ENCODE assay signal across 22 cellular contexts in genomic region chr3:189070965-189071364, GRCh38.
"Had no signal": no experiment of that assay in that cellular context is flagged by ENCODE, and none has a peak within 500 bp of the region (broad histone marks: within the 10 kb centered on the region; RNA-seq: fewer than 3 reads in every experiment).

No MANE protein-coding gene starts in this region.

- H3K4me1 Mint-ChIP-seq: endodermal cell, naive B cell had no signal

- H3K4me1 ChIP-seq: esophagus squamous epithelium, gastrocnemius medialis, heart right ventricle, left lung, lower lobe of right lung had no signal

- H3K36me3 ChIP-seq: esophagus squamous epithelium, gastrocnemius medialis, heart right ventricle, left lung, lower lobe of right lung had no signal

- H3K4me3 ChIP-seq: coronary artery, dorsolateral prefrontal cortex, esophagus squamous epithelium, gastrocnemius medialis, heart right ventricle, left lung, lower lobe of right lung, mucosa of descending colon had no signal

- H3K27ac Mint-ChIP-seq: endodermal cell, mesothelial cell of epicardium, naive B cell had no signal

- DNase-seq: dermis blood vessel endothelial cell; dorsolateral prefrontal cortex; effector CD4-positive, alpha-beta T cell; effector memory CD4-positive, alpha-beta T cell; endodermal cell; erythroblast; esophagus squamous epithelium; foreskin melanocyte; gastrocnemius medialis; glutamatergic neuron; heart right ventricle; hippocampal formation; left cardiac atrium; left lung; left ventricle myocardium superior; lower lobe of right lung; mesenchymal stem cell; mucosa of descending colon; naive B cell had no signal

- ATAC-seq: gastrocnemius medialis, heart right ventricle, left cardiac atrium, left lung, left ventricle myocardium superior, lower lobe of right lung, mucosa of descending colon had no signal

- H3K9me3 ChIP-seq: gastrocnemius medialis, lower lobe of right lung, mucosa of descending colon had no signal

- H3K36me3 Mint-ChIP-seq: naive B cell had no signal

- H3K27me3 ChIP-seq: dorsolateral prefrontal cortex, esophagus squamous epithelium, gastrocnemius medialis, heart right ventricle, left lung had no signal

- H3K27ac ChIP-seq: coronary artery, dorsolateral prefrontal cortex, epithelial cell of prostate, esophagus squamous epithelium, gastrocnemius medialis, heart right ventricle, left lung, lower lobe of right lung had no signal

- H3K4me3 Mint-ChIP-seq: endodermal cell, mesothelial cell of epicardium, naive B cell had no signal
